8 cellular contexts compared by ENCODE assay signal in the genomic region with DNA sequence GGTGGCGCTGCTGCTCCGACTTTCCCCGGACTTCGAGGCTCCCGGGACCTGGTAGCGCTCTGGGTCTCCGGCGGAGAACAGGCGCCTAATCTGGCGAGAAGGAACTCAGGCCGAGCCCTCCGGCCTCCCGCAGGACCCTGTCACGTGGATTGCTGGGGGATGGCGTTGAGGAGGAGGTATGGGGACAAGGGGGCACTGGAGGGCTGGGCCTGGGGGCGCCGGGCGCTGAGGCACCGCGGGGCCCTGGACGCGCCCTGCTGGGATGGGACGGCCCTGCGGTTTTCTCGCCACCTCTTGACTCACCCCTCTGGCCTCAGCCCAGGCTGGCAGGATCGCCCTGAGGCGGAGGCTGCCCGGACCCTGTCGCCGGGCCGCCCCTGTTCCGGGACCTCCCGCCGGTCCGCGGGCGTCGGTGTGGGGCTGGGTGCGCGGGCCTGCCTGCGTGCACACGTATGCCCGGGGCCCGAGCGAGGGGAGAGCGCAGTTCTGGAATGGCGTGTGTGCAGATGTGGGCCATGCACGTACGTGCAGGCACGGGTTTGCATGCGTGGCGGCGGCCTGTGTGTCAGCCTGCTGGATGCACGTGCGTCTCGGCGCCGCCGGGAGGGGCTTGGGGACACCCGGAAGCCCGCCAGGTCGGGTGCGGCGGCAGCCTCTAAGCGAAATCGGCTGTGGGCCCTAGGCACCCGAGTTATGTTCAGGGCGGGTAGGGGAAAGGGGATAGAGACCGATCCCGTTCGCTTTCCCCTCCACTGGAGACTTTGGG. TPM values are rescaled to one million over a fixed set of nuclear protein-coding genes. Genes with fewer than 3 reads are reported as not detected.
DNase-seq lines count a peak whose midpoint lies in the region; ATAC-seq, FAIRE-seq and TF ChIP-seq lines count a peak whose summit lies in the region.

No MANE protein-coding gene starts in this region.

- no peaks in the 10 kb centered on the region for H3K9me3 ChIP-seq in right atrium auricular region

- no peaks in the 10 kb centered on the region for H3K27me3 ChIP-seq in right atrium auricular region

- peak; percentile 88 for DNase-seq in COLO668 (lab: John Stamatoyannopoulos, UW; ENCODE audit: unreplicated experiment)
- DNase-seq in HTR-8/SVneo (ENCODE audit: insufficient read length, low spot score), result peak; percentile 46
- peak; percentile 84 for DNase-seq in T follicular helper cell (ENCODE audit: low read depth)
- DNase-seq in amniotic epithelial cell (ENCODE audit: low read depth), result peak; percentile 49
- DNase-seq in right atrium auricular region (ENCODE audit: low spot score), result peak; percentile 83
- peak; percentile 84 for DNase-seq in sciatic nerve (ENCODE audit: low spot score)
- DNase-seq in NCI-H1105 treated with DMSO at 0.1 percent for 48 hours (lab: John Stamatoyannopoulos, UW), result no peak

- H3K36me3 ChIP-seq in right atrium auricular region, result peaks cover 15% of the 10 kb centered on the region

- H3K4me3 ChIP-seq in right atrium auricular region, result peak overlapping the region; percentile 64 to 72

- H3K4me1 ChIP-seq in right atrium auricular region, result peaks cover 0 to 74% of the 10 kb centered on the region in 2 donors

- intact Hi-C loops in sciatic nerve (cut with DNase I), result loop anchor here (5.0 kb wide), 1 partner anchor 160 kb away; no protein-coding TSS in a partner anchor

- TF ChIP-seq CTCF in right atrium auricular region (IDR thresholded peaks at IDR 0.05), result peak in 1 of 2 donors; percentile 51

- no peak for FAIRE-seq in HTR-8/SVneo (lab: Jason Lieb, UNC)

- peak overlapping the region; percentile 88 to 94 for H3K27ac ChIP-seq in right atrium auricular region

- ATAC-seq in GM19397 (IDR thresholded peaks at IDR 0.05; ENCODE audit: unreplicated experiment), result peak; percentile 33
- ATAC-seq in sciatic nerve, result peak; percentile 58

RNA-seq across cellular contexts. Expression of a gene that starts 0.8 kb away (rescaled TPM):
- total RNA-seq in right atrium auricular region (10 to 100 TPM in 1 of 2 donors, 1 to 10 TPM in 1; 5.9 to 16.4 TPM), sciatic nerve (25.5 TPM)

RNA-seq across cellular contexts. Expression of a gene that starts 55.7 kb away (rescaled TPM):
- not detected for total RNA-seq in right atrium auricular region
- total RNA-seq in sciatic nerve, result not detected
